In genomic region chr1:21651214-21652042, GRCh38 we compare ENCODE assay signal across 1 cellular context.
TF ChIP-seq lines count a peak whose summit lies in the region.

No MANE protein-coding gene starts in this region.

TF ChIP-seq in K562, 482 proteins besides CTCF, POLR2A, EP300 and RAD21 (continued from another document and continues in another):
- TF ChIP-seq ETS1 (conservative IDR thresholded peaks at IDR 0.05; ENCODE audit: control insufficient read depth, low read depth, low read length) (peak; percentile 54), SMAD4 (CRISPR knock-in tag; conservative IDR thresholded peaks at IDR 0.05) (peak; percentile 21; the same call in 1 of the 2 replicates), NFE2 (IDR thresholded peaks at IDR 0.05; ENCODE audit: low read depth) (no peak), ZNF764 (CRISPR knock-in tag; IDR thresholded peaks at IDR 0.05; ENCODE audit: low read depth) (no peak), ZNF121 (CRISPR knock-in tag; conservative IDR thresholded peaks at IDR 0.05) (no peak), ZNF324 (CRISPR knock-in tag; IDR thresholded peaks at IDR 0.05) (no peak; the same call in 1 of the 2 replicates), TBP (optimal IDR thresholded peaks at IDR 0.05; ENCODE audit: low read depth, low read length) (peak; percentile 17), FOXA1 (IDR thresholded peaks at IDR 0.05; ENCODE audit: borderline replicate concordance) (no peak), FOXP4 (CRISPR knock-in tag; IDR thresholded peaks at IDR 0.05; ENCODE audit: borderline replicate concordance) (0 out of 2 replicates have a peak, but pooled peaks have one; percentile 73), POLR2AphosphoS2 (IDR thresholded peaks at IDR 0.05; ENCODE audit: low read length) (no peak), MYBL2 (IDR thresholded peaks at IDR 0.05; ENCODE audit: low read depth) (no peak), MYBL2 (CRISPR knock-in tag; IDR thresholded peaks at IDR 0.05; ENCODE audit: borderline replicate concordance) (no peak), HOXB6 (CRISPR knock-in tag; IDR thresholded peaks at IDR 0.05; ENCODE audit: borderline replicate concordance) (no peak), ETS2 (tag; IDR thresholded peaks at IDR 0.05; ENCODE audit: borderline replicate concordance, poor library complexity, severe bottlenecking) (no peak), ZNF253 (CRISPR knock-in tag; conservative IDR thresholded peaks at IDR 0.05) (no peak), ZNF124 (CRISPR knock-in tag; IDR thresholded peaks at IDR 0.05) (no peak), GABPB2 (CRISPR knock-in tag; conservative IDR thresholded peaks at IDR 0.05) (no peak), SOX6 (IDR thresholded peaks at IDR 0.05) (no peak), ZBED1 (IDR thresholded peaks at IDR 0.05) (no peak), ZBTB2 (IDR thresholded peaks at IDR 0.05) (peak; percentile 68; the same call in 1 of the 2 replicates), ARID2 (IDR thresholded peaks at IDR 0.05) (no peak), NR0B1 (IDR thresholded peaks at IDR 0.05; ENCODE audit: partially characterized antibody) (no peak), TAF1 (IDR thresholded peaks at IDR 0.05; ENCODE audit: control insufficient read depth, extremely low read depth, insufficient read depth, low read length, severe bottlenecking) (no peak), ZNF224 (CRISPR knock-in tag; IDR thresholded peaks at IDR 0.05) (no peak), NR1H2 (CRISPR knock-in tag; IDR thresholded peaks at IDR 0.05) (peak; percentile 34; the same call in 1 of the 2 replicates), HDAC6 (IDR thresholded peaks at IDR 0.05; ENCODE audit: low read depth, low read length) (no peak), ZNF263 (CRISPR knock-in tag; IDR thresholded peaks at IDR 0.05; ENCODE audit: borderline replicate concordance) (0 out of 2 replicates have a peak, but pooled peaks have one; percentile 43), CHCHD3 (CRISPR knock-in tag; IDR thresholded peaks at IDR 0.05) (no peak), NFIC (IDR thresholded peaks at IDR 0.05) (no peak), ZNF696 (CRISPR knock-in tag; conservative IDR thresholded peaks at IDR 0.05) (no peak), PTRF (tag; IDR thresholded peaks at IDR 0.05) (no peak), RHOXF2B (CRISPR knock-in tag; conservative IDR thresholded peaks at IDR 0.05) (no peak), CHD1 (IDR thresholded peaks at IDR 0.05; ENCODE audit: low read length) (no peak), IFI16 (CRISPR knock-in tag; IDR thresholded peaks at IDR 0.05) (peak; percentile 31; the same call in 1 of the 2 replicates), CBX5 (IDR thresholded peaks at IDR 0.05; ENCODE audit: borderline replicate concordance, low read depth) (no peak), JUND (IDR thresholded peaks at IDR 0.05; ENCODE audit: borderline replicate concordance, low read depth, low read length) (no peak), JUND (tag; IDR thresholded peaks at IDR 0.05; ENCODE audit: borderline replicate concordance, low read depth, low read length) (no peak), ZC3H8 (IDR thresholded peaks at IDR 0.05) (no peak), KDM1A (IDR thresholded peaks at IDR 0.05) (peak in 1 of 2 experiments; percentile 82; a peak in 1 of 4 replicates), ZNF175 (CRISPR knock-in tag; IDR thresholded peaks at IDR 0.05; ENCODE audit: low read depth) (no peak), BMI1 (IDR thresholded peaks at IDR 0.05; ENCODE audit: low read length) (no peak), ZBTB5 (IDR thresholded peaks at IDR 0.05) (no peak), MTA3 (IDR thresholded peaks at IDR 0.05; ENCODE audit: borderline replicate concordance) (no peak), IRF9 (tag; IDR thresholded peaks at IDR 0.05) (no peak), TCF15 (CRISPR knock-in tag; IDR thresholded peaks at IDR 0.05) (0 out of 2 replicates have a peak, but pooled peaks have one; percentile 15), ZNF668 (CRISPR knock-in tag; IDR thresholded peaks at IDR 0.05) (no peak), ZBTB26 (CRISPR knock-in tag; IDR thresholded peaks at IDR 0.05) (peak; percentile 65; the same call in 1 of the 2 replicates), ZKSCAN8 (CRISPR knock-in tag; IDR thresholded peaks at IDR 0.05) (no peak), TGIF2 (CRISPR knock-in tag; IDR thresholded peaks at IDR 0.05) (no peak), TAF15 (IDR thresholded peaks at IDR 0.05; ENCODE audit: low read depth, low read length) (no peak), ZNF639 (CRISPR knock-in tag; conservative IDR thresholded peaks at IDR 0.05 in 1 of 2, IDR thresholded peaks at IDR 0.05 in 1 of 2) (peak in 1 of 2 experiments; percentile 88; a peak in 2 of 4 replicates), KAT2B (IDR thresholded peaks at IDR 0.05; ENCODE audit: low read depth, low read length) (no peak), ZNF165 (CRISPR knock-in tag; IDR thresholded peaks at IDR 0.05; ENCODE audit: borderline replicate concordance) (no peak), MEIS2 (IDR thresholded peaks at IDR 0.05; ENCODE audit: partially characterized antibody) (no peak), ELF4 (CRISPR knock-in tag; IDR thresholded peaks at IDR 0.05) (peak; percentile 20; the same call in 1 of the 2 replicates), HCFC1 (IDR thresholded peaks at IDR 0.05; ENCODE audit: low read depth, low read length) (0 out of 2 replicates have a peak, but pooled peaks have one; percentile 5), CXXC5 (CRISPR knock-in tag; IDR thresholded peaks at IDR 0.05) (peak; percentile 89), HINFP (tag; conservative IDR thresholded peaks at IDR 0.05; ENCODE audit: low read depth) (no peak), PML (IDR thresholded peaks at IDR 0.05; ENCODE audit: low read length) (no peak), ZC3H11A (IDR thresholded peaks at IDR 0.05; ENCODE audit: low read depth, low read length) (no peak), SMAD2 (IDR thresholded peaks at IDR 0.05; ENCODE audit: low read depth, low read length) (no peak), BRF2 (IDR thresholded peaks at IDR 0.05; ENCODE audit: borderline replicate concordance, insufficient read depth, insufficient read length) (no peak), KDM2B (CRISPR knock-in tag; IDR thresholded peaks at IDR 0.05) (no peak)
